Comparison of ENCODE assay signal across 19 cellular contexts in the genomic region with DNA sequence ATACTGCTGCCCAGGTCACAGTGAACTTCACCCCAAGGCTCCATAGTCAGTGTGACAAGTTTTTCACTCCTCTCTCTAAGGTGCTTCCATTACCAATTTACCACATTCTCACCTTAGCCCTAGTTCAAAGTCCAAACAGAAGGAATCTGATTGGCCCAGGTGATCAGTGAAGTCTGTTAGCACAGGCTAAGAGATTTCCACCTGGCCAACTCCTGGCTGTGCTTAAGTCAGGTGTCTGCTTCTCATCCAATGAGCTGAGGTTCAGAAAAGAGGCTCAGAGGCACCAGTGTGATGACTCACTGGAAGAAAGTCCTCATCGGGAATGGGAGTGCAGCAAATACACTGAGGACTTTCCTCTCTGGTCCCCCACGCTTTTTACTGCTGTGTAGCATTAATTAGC.
DNase-seq lines count a peak whose midpoint lies in the region; ATAC-seq lines count a peak whose summit lies in the region.
"Had no signal": no experiment of that assay in that cellular context is flagged by ENCODE, and none has a peak within 500 bp of the region (broad histone marks: within the 10 kb centered on the region; RNA-seq: fewer than 3 reads in every experiment).

No MANE protein-coding gene starts in this region.

- in situ Hi-C loops in G401 (cut with HindIII; ENCODE audit: low sequenced_read_pairs), result no loop called here

- DNase-seq in stimulated activated CD4-positive, alpha-beta T cell treated with anti-CD3 and anti-CD28 coated beads, Interleukin-2, amount 100 ng/mL, for 4 hours (ENCODE audit: low read depth), result peak; percentile 4
- no peak for DNase-seq in stimulated activated CD4-positive, alpha-beta T cell treated with anti-CD3 and anti-CD28 coated beads, Interleukin-4, amount 100 ng/mL, for 1 hour
- peak; percentile 35 for DNase-seq in SW480 (ENCODE audit: low spot score)
- peak; percentile 35 for DNase-seq in kidney tubule cell (ENCODE audit: low spot score)
- no peak for DNase-seq in NCI-H1436 (lab: John Stamatoyannopoulos, UW)
- DNase-seq in G401 (ENCODE audit: low spot score), result no peak
- DNase-seq: CD4-positive, CD25-positive, alpha-beta regulatory T cell; DMS79; EL; GF-D8; KBM-7; MG63; NCI-H1105 treated with DMSO at 0.1 percent for 48 hours; NCI-H2029 treated with DMSO at 0.1 percent for 48 hours; NCI-H2227 treated with DMSO at 0.1 percent for 48 hours; NCI-H526 treated with DMSO at 0.1 percent for 48 hours; Right ventricle myocardium superior; RPMI8226 had no signal

- ATAC-seq in GM19397 (IDR thresholded peaks at IDR 0.05; ENCODE audit: unreplicated experiment), result no peak

Comparison
In these comparisons a context has a peak if more than half of its experiments do, and no peak if none do; other contexts are left out.
1. DNase-seq: peak in stimulated activated CD4-positive, alpha-beta T cell treated with anti-CD3 and anti-CD28 coated beads, Interleukin-2, amount 100 ng/mL, for 4 hours (single experiment), SW480 (single experiment) and kidney tubule cell (single experiment); none in stimulated activated CD4-positive, alpha-beta T cell treated with anti-CD3 and anti-CD28 coated beads, Interleukin-4, amount 100 ng/mL, for 1 hour (single experiment), NCI-H1436 (single experiment) and G401 (single experiment).